Comparison of ENCODE assay signal across 1 cellular context in genomic region chr1:172478485-172478884, GRCh38.
TF ChIP-seq lines count a peak whose summit lies in the region.

No MANE protein-coding gene starts in this region.

TF ChIP-seq in SK-N-SH, 30 proteins besides CTCF, POLR2A, EP300 and RAD21:
- TF ChIP-seq TCF12 (IDR thresholded peaks at IDR 0.05): no peak
- TF ChIP-seq SMC3 (IDR thresholded peaks at IDR 0.05; ENCODE audit: low read depth, low read length): no peak
- no peak for TF ChIP-seq EZH2phosphoT487 (IDR thresholded peaks at IDR 0.05; ENCODE audit: borderline replicate concordance, low read depth)
- no peak for TF ChIP-seq ZBTB33 (IDR thresholded peaks at IDR 0.05; ENCODE audit: borderline replicate concordance, low read depth)
- no peak for TF ChIP-seq NRF1 (IDR thresholded peaks at IDR 0.05; ENCODE audit: low read depth, low read length)
- TF ChIP-seq RFX5 (IDR thresholded peaks at IDR 0.05; ENCODE audit: low read length): no peak
- no peak for TF ChIP-seq PBX3 (IDR thresholded peaks at IDR 0.05)
- no peak for TF ChIP-seq IRF3 (IDR thresholded peaks at IDR 0.05; ENCODE audit: low read depth, low read length)
- TF ChIP-seq GABPA (IDR thresholded peaks at IDR 0.05; ENCODE audit: low read depth): no peak
- no peak for TF ChIP-seq REST (IDR thresholded peaks at IDR 0.05; ENCODE audit: low read depth, low read length)
- no peak for TF ChIP-seq NFIC (IDR thresholded peaks at IDR 0.05; ENCODE audit: borderline replicate concordance)
